ENCODE assay signal across 24 cellular contexts in the genomic region with DNA sequence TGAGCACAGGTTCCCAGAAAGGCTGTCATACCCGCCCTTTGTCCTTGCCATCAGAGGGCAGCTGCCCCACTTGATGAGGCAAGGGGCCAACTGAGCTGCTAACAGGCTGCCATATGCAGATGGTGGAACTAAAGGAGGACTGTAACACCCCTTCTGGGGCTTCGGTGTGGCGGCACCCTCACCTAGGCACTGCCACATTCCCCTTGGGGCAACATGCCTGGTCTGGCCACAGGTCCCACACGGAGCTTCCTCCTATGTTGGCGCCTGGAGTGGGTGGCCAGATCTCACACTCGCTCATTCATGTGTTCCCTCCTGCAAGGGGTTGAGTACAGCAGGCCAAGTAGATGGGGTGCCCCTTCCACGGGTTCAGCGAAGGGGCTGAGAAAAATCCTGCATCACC.
"Had no signal": no experiment of that assay in that cellular context is flagged by ENCODE, and none has a peak within 500 bp of the region (broad histone marks: within the 10 kb centered on the region; RNA-seq: fewer than 3 reads in every experiment).

No MANE protein-coding gene starts in this region.

- H3K27ac ChIP-seq: esophagus squamous epithelium, neutrophil, pancreas, right lobe of liver, thoracic aorta, tibial nerve, upper lobe of left lung, uterus had no signal

- H3K4me3 ChIP-seq: esophagus squamous epithelium, mucosa of descending colon, pancreas, right lobe of liver, thoracic aorta, tibial nerve, upper lobe of left lung, uterus had no signal

- ATAC-seq: effector memory CD8-positive, alpha-beta T cell; left colon; left ventricle myocardium superior; mucosa of descending colon; natural killer cell treated with Interleukin-12 subunit alpha and Interleukin-12 subunit beta and Interleukin-15 and Interleukin-18, amount 100 ng/mL, for 72 hours; pancreas; right lobe of liver; stimulated activated naive B cell treated with anti-CD40 and anti-IgM and Interleukin-4, amounts not matched to agents 10 μg/mL and 1 μg/mL and 100 μg/mL, for 72 hours had no signal

- DNase-seq: cortex of kidney; effector memory CD8-positive, alpha-beta T cell; erythroblast; esophagus squamous epithelium; foreskin melanocyte; hypothalamus; immature natural killer cell; islet precursor cell; kidney glomerular epithelial cell; left colon; left ventricle myocardium superior; mesenchymal stem cell; mucosa of descending colon; naive B cell; right lobe of liver; stimulated activated CD4-positive, alpha-beta T cell treated with anti-CD3 and anti-CD28 coated beads, Interleukin-4, amount 100 ng/mL, for 4 hours; stimulated activated naive B cell treated with anti-CD40 and anti-IgM and Interleukin-4, amounts not matched to agents 10 μg/mL and 1 μg/mL and 100 μg/mL, for 72 hours; upper lobe of left lung; uterus had no signal

- H3K27me3 ChIP-seq: esophagus squamous epithelium, neutrophil, pancreas, right lobe of liver, tibial nerve, upper lobe of left lung, uterus had no signal

- H3K36me3 ChIP-seq: esophagus squamous epithelium, neutrophil, pancreas, right lobe of liver, thoracic aorta, tibial nerve, upper lobe of left lung, uterus had no signal

- H3K4me1 ChIP-seq: esophagus squamous epithelium, pancreas, right lobe of liver, tibial nerve, upper lobe of left lung, uterus had no signal

- H3K9me3 ChIP-seq: esophagus squamous epithelium, mucosa of descending colon, neutrophil, pancreas, right lobe of liver, thoracic aorta, upper lobe of left lung, uterus had no signal
